In genomic region chr12:109630815-109631214, GRCh38 we compare ENCODE assay signal across 21 cellular contexts.
"Had no signal": no experiment of that assay in that cellular context is flagged by ENCODE, and none has a peak within 500 bp of the region (broad histone marks: within the 10 kb centered on the region; RNA-seq: fewer than 3 reads in every experiment).

No MANE protein-coding gene starts in this region.

- DNase-seq: activated CD4-positive, alpha-beta memory T cell treated with anti-CD3 and anti-CD28 coated beads, Interleukin-2, amount 10 ng/mL, durations not matched to agents 7 days and 5 days; activated CD4-positive, alpha-beta T cell treated with anti-CD3 and anti-CD28 coated beads, Interleukin-2, amount 10 ng/mL, durations not matched to agents 24 days and 14 days; activated effector memory CD4-positive, alpha-beta T cell treated with Interleukin-2 at 50 U/mL for 16 hours; activated naive CD4-positive, alpha-beta T cell treated with anti-CD3 and anti-CD28 coated beads, Interleukin-2, amount 10 ng/mL, durations not matched to agents 7 days and 5 days; activated T-cell treated with anti-CD3 and anti-CD28 coated beads, Interleukin-2, amount 50 U/mL, for 72 hours; amygdala; cerebellar nuclear complex; lower lobe of right lung; mesendoderm; naive B cell; spleen; stimulated activated CD4-positive, alpha-beta T cell treated with anti-CD3 and anti-CD28 coated beads, Interleukin-4, amount 100 ng/mL, for 1 hour; stimulated activated naive CD4-positive, alpha-beta T cell; T-helper 2 cell; upper lobe of left lung had no signal

- H3K4me1 Mint-ChIP-seq: activated CD4-positive, alpha-beta memory T cell treated with anti-CD3 and anti-CD28 coated beads, Interleukin-2, amount 10 ng/mL, durations not matched to agents 7 days and 5 days; activated CD4-positive, alpha-beta T cell treated with anti-CD3 and anti-CD28 coated beads, Interleukin-2, amount 10 ng/mL, durations not matched to agents 24 days and 14 days; activated naive CD4-positive, alpha-beta T cell treated with anti-CD3 and anti-CD28 coated beads, Interleukin-2, amount 10 ng/mL, durations not matched to agents 7 days and 5 days had no signal

- H3K36me3 ChIP-seq: lower lobe of right lung, prostate gland, spleen, thoracic aorta, upper lobe of left lung had no signal

- H3K9me3 ChIP-seq: lower lobe of right lung, prostate gland, spleen, thoracic aorta, upper lobe of left lung had no signal

- H3K36me3 Mint-ChIP-seq: activated naive CD4-positive, alpha-beta T cell treated with anti-CD3 and anti-CD28 coated beads, Interleukin-2, amount 10 ng/mL, durations not matched to agents 7 days and 5 days had no signal

- H3K4me3 ChIP-seq: coronary artery, lower lobe of right lung, prostate gland, spleen, thoracic aorta, upper lobe of left lung had no signal

- H3K27me3 ChIP-seq: upper lobe of left lung had no signal

- ATAC-seq: activated T-cell treated with anti-CD3 and anti-CD28 coated beads, Interleukin-2, amount 50 U/mL, for 72 hours; left lobe of liver; lower lobe of right lung had no signal

- H3K27ac Mint-ChIP-seq: activated CD4-positive, alpha-beta memory T cell treated with anti-CD3 and anti-CD28 coated beads, Interleukin-2, amount 10 ng/mL, durations not matched to agents 7 days and 5 days; activated CD4-positive, alpha-beta T cell treated with anti-CD3 and anti-CD28 coated beads, Interleukin-2, amount 10 ng/mL, durations not matched to agents 24 days and 14 days; activated naive CD4-positive, alpha-beta T cell treated with anti-CD3 and anti-CD28 coated beads, Interleukin-2, amount 10 ng/mL, durations not matched to agents 7 days and 5 days; activated T-cell treated with anti-CD3 and anti-CD28 coated beads, Interleukin-2, amount 50 U/mL, for 72 hours; naive B cell had no signal

- H3K27ac ChIP-seq: coronary artery, epithelial cell of prostate, lower lobe of right lung, prostate gland, spleen, thoracic aorta, upper lobe of left lung had no signal

- H3K4me3 Mint-ChIP-seq: activated CD4-positive, alpha-beta memory T cell treated with anti-CD3 and anti-CD28 coated beads, Interleukin-2, amount 10 ng/mL, durations not matched to agents 7 days and 5 days; activated CD4-positive, alpha-beta T cell treated with anti-CD3 and anti-CD28 coated beads, Interleukin-2, amount 10 ng/mL, durations not matched to agents 24 days and 14 days; activated naive CD4-positive, alpha-beta T cell treated with anti-CD3 and anti-CD28 coated beads, Interleukin-2, amount 10 ng/mL, durations not matched to agents 7 days and 5 days; activated T-cell treated with anti-CD3 and anti-CD28 coated beads, Interleukin-2, amount 50 U/mL, for 72 hours; naive B cell; neural crest cell had no signal

- H3K9me3 Mint-ChIP-seq: activated CD4-positive, alpha-beta memory T cell treated with anti-CD3 and anti-CD28 coated beads, Interleukin-2, amount 10 ng/mL, durations not matched to agents 7 days and 5 days; neural crest cell had no signal

- H3K4me1 ChIP-seq: lower lobe of right lung, prostate gland, spleen, upper lobe of left lung had no signal
